8 cellular contexts compared by ENCODE assay signal in the genomic region with DNA sequence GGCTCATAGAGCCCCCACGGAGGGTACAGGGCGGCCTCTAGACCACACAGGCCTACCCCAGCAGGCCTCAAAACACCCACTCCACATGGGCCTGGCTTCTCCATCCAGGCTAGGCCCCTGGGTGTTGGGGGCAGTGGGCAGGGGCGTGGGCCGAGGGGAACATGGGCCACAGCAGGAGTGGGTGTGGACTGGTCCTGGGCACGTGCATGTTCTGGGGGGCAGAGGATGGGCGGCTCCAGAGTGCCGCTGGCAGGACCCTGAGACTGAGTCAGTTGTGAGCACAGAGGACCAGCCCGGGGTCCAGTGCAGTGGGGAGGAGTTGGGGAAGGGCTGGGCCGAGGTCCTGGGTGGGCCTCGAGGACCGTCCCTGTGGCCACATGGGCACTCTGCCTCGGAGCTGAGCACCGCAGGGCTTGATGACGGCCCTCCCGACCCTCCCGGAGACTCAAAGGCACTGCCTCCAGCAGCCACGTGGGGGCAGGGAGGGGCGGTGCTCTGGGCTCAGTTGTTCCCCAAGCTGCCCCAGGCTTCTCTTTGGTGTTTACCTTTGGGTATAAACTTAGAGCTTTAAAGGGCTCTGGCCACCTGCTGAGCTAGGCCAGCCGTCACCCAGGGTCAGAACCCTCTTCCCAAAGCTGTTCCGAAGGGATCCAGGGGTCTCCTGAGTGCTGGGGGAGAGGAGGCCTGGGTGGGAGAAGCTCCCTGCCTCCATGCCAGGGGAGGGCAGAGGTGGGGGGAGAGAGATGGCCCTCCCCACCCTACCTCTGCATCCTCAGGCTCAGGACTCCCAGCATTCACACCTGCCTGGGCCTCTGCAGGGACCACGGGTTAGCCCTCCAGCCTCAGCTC.
A peak's percentile ranks its signal among the peaks of the same experiment; 100 is the strongest.
DNase-seq lines count a peak whose midpoint lies in the region; ATAC-seq, FAIRE-seq and TF ChIP-seq lines count a peak whose summit lies in the region.

No MANE protein-coding gene starts in this region.

- H3K36me3 ChIP-seq in transverse colon = peaks cover 0 to 18% (median 9%) of the 10 kb centered on the region in 4 donors

- peaks cover 1% of the 10 kb centered on the region for H3K4me1 Mint-ChIP-seq in activated CD8-positive, alpha-beta memory T cell treated with anti-CD3 and anti-CD28 coated beads, Interleukin-2, amount 10 ng/mL, durations not matched to agents 7 days and 5 days
- peaks cover 0 to 22% of the 10 kb centered on the region in 2 donors for H3K4me1 Mint-ChIP-seq in natural killer cell

- in situ Hi-C loops in transverse colon (cut with MboI; ENCODE audit: low pct_ligation_motif_present in 1 of 4, low pct_unique_long_range_greater_than_20kb in 1 of 4, low sequenced_read_pairs in 3 of 4) = loop anchor here in 2 of 4 donors (25.0 kb wide), 1 partner anchor 99 kb away; no protein-coding TSS in a partner anchor

- H3K4me3 Mint-ChIP-seq in activated CD8-positive, alpha-beta memory T cell treated with anti-CD3 and anti-CD28 coated beads, Interleukin-2, amount 10 ng/mL, durations not matched to agents 7 days and 5 days = no peak overlapping the region
- no peak overlapping the region for H3K4me3 Mint-ChIP-seq in natural killer cell

- H3K27ac ChIP-seq in transverse colon = peak overlapping the region; percentile 85 to 91 (median 88)

- DNase-seq in NCI-H526 (lab: John Stamatoyannopoulos, UW) (peak; percentile 37 to 86), epithelial cell of esophagus (ENCODE audit: low read depth) (peak; percentile 43), natural killer cell (no peak), transverse colon (peak; percentile 76), NCI-H187 treated with DMSO at 0.1 percent for 48 hours (lab: John Stamatoyannopoulos, UW) (no peak), D721Med (ENCODE audit: insufficient read length, low spot score) (no peak)
- peak; percentile 70 for DNase-seq in activated CD8-positive, alpha-beta memory T cell treated with anti-CD3 and anti-CD28 coated beads, Interleukin-2, amount 10 ng/mL, durations not matched to agents 7 days and 5 days

- no peaks in the 10 kb centered on the region for H3K9me3 ChIP-seq in transverse colon

- H3K27ac Mint-ChIP-seq in activated CD8-positive, alpha-beta memory T cell treated with anti-CD3 and anti-CD28 coated beads, Interleukin-2, amount 10 ng/mL, durations not matched to agents 7 days and 5 days = no peak overlapping the region
- peak overlapping the region; percentile 63 to 80 for H3K27ac Mint-ChIP-seq in natural killer cell

- peak; percentile 40 for ATAC-seq in activated CD8-positive, alpha-beta memory T cell treated with anti-CD3 and anti-CD28 coated beads, Interleukin-2, amount 10 ng/mL, durations not matched to agents 7 days and 5 days
- ATAC-seq in natural killer cell = peak; percentile 28 to 36 (median 28)

- no peak for TF ChIP-seq EP300 in transverse colon (IDR thresholded peaks at IDR 0.05; ENCODE audit: low read depth)

- intact Hi-C loops in natural killer cell (cut with micrococcal nuclease) = loop anchor here (2.0 kb wide), 1 partner anchor 113 kb away; no protein-coding TSS in a partner anchor
- intact Hi-C loops in transverse colon (cut with DNase I; ENCODE audit: low total_unique reads) = loop anchor here (5.0 kb wide), 1 partner anchor 79 kb away; no protein-coding TSS in a partner anchor

- TF ChIP-seq POLR2A in transverse colon (IDR thresholded peaks at IDR 0.05) = no peak

- WGBS in transverse colon (ENCODE audit: low coverage in 1 of 2), 2 donors = 44% methylated on average over 11 of the region's 21 CpGs; no CpG with 5 or more reads in 1 of the 2 donors

- CTCF ChIA-PET in activated CD8-positive, alpha-beta memory T cell treated with anti-CD3 and anti-CD28 coated beads, Interleukin-2, amount 10 ng/mL, durations not matched to agents 7 days and 5 days (lab: Charles Lee) = interaction anchor here (0.5 to 2.4 kb wide), 9 partner anchors 9 to 274 kb away, joined by 3 to 16 read pairs (median 3); a partner anchor contains a TSS

- H3K27me3 Mint-ChIP-seq in activated CD8-positive, alpha-beta memory T cell treated with anti-CD3 and anti-CD28 coated beads, Interleukin-2, amount 10 ng/mL, durations not matched to agents 7 days and 5 days = no peaks in the 10 kb centered on the region
- no peaks in the 10 kb centered on the region for H3K27me3 Mint-ChIP-seq in natural killer cell (ENCODE audit: low read depth in 2 of 2)

- H3K9me3 Mint-ChIP-seq in activated CD8-positive, alpha-beta memory T cell treated with anti-CD3 and anti-CD28 coated beads, Interleukin-2, amount 10 ng/mL, durations not matched to agents 7 days and 5 days (ENCODE audit: low read depth) = no peaks in the 10 kb centered on the region
- no peaks in the 10 kb centered on the region for H3K9me3 Mint-ChIP-seq in natural killer cell

- FAIRE-seq in D721Med (lab: Jason Lieb, UNC) = no peak

- H3K4me3 ChIP-seq in epithelial cell of esophagus (ENCODE audit: low read length) (no peak overlapping the region), transverse colon (no peak overlapping the region)

- H3K27me3 ChIP-seq in transverse colon = peaks cover 9% of the 10 kb centered on the region

- peaks cover 32 to 60% (median 43%) of the 10 kb centered on the region in 4 donors for H3K4me1 ChIP-seq in transverse colon

- H3K36me3 Mint-ChIP-seq in activated CD8-positive, alpha-beta memory T cell treated with anti-CD3 and anti-CD28 coated beads, Interleukin-2, amount 10 ng/mL, durations not matched to agents 7 days and 5 days = peaks cover 16% of the 10 kb centered on the region
- peaks cover 12% of the 10 kb centered on the region for H3K36me3 Mint-ChIP-seq in natural killer cell

- TF ChIP-seq CTCF in GM12874 (IDR thresholded peaks at IDR 0.05; ENCODE audit: insufficient read depth, low read depth, low read length) = peak; percentile 50
- peak; percentile 53 for TF ChIP-seq CTCF in epithelial cell of esophagus (IDR thresholded peaks at IDR 0.05; ENCODE audit: insufficient read depth, low read depth, low read length, missing control alignments)
- TF ChIP-seq CTCF in natural killer cell (IDR thresholded peaks at IDR 0.05) = peak; percentile 20
- peak; percentile 30 to 50 (median 47) for TF ChIP-seq CTCF in transverse colon (IDR thresholded peaks at IDR 0.05)
- no peak for TF ChIP-seq CTCF in D721Med (IDR thresholded peaks at IDR 0.05; ENCODE audit: insufficient read depth, missing control alignments)

Comparison
In these comparisons a context has a peak if more than half of its experiments do, and no peak if none do; other contexts are left out.
1. DNase-seq: peak in NCI-H526 (2 of 2), activated CD8-positive, alpha-beta memory T cell treated with anti-CD3 and anti-CD28 coated beads, Interleukin-2, amount 10 ng/mL, durations not matched to agents 7 days and 5 days (single experiment), epithelial cell of esophagus (single experiment) and transverse colon (single experiment); none in natural killer cell (single experiment), NCI-H187 treated with DMSO at 0.1 percent for 48 hours (single experiment) and D721Med (single experiment).